1 cellular context compared by ENCODE assay signal in genomic region chrX:47129157-47129878, GRCh38.
A peak's percentile ranks its signal among the peaks of the same experiment; 100 is the strongest.
TF ChIP-seq lines count a peak whose summit lies in the region.

No MANE protein-coding gene starts in this region.

TF ChIP-seq in GM12878, 131 proteins besides CTCF, POLR2A, EP300 and RAD21 (continued from another document and continues in another):
- TF ChIP-seq NR2C2 (IDR thresholded peaks at IDR 0.05; ENCODE audit: borderline replicate concordance, control insufficient read depth, insufficient read length, low read depth) (no peak), FOXM1 (IDR thresholded peaks at IDR 0.05; ENCODE audit: low read depth, low read length) (no peak), JUND (IDR thresholded peaks at IDR 0.05; ENCODE audit: low read depth, low read length) (no peak), REST (IDR thresholded peaks at IDR 0.05; ENCODE audit: low read depth, low read length) (no peak; the same call in 1 of the 2 replicates), ELK1 (IDR thresholded peaks at IDR 0.05; ENCODE audit: low read depth, low read length) (no peak), POLR2AphosphoS2 (IDR thresholded peaks at IDR 0.05; ENCODE audit: low read depth, low read length) (no peak), ZNF274 (IDR thresholded peaks at IDR 0.05; ENCODE audit: insufficient read depth, insufficient read length) (no peak), FOXK2 (IDR thresholded peaks at IDR 0.05) (no peak), CBX5 (IDR thresholded peaks at IDR 0.05; ENCODE audit: low read depth) (no peak), MTA3 (IDR thresholded peaks at IDR 0.05; ENCODE audit: borderline replicate concordance, low read length) (no peak), MYB (IDR thresholded peaks at IDR 0.05; ENCODE audit: borderline replicate concordance, low read depth, low read length) (no peak), RBBP5 (conservative IDR thresholded peaks at IDR 0.05) (no peak), E4F1 (IDR thresholded peaks at IDR 0.05; ENCODE audit: borderline replicate concordance, partially characterized antibody) (peak; percentile 27), CBFB (IDR thresholded peaks at IDR 0.05; ENCODE audit: low read depth) (0 out of 2 replicates have a peak, but pooled peaks have one; percentile 29), IKZF1 (conservative IDR thresholded peaks at IDR 0.05) (peak; percentile 28; the same call in 1 of the 2 replicates), SMAD5 (IDR thresholded peaks at IDR 0.05; ENCODE audit: low read depth) (no peak), BMI1 (IDR thresholded peaks at IDR 0.05; ENCODE audit: borderline replicate concordance) (no peak), ZNF207 (IDR thresholded peaks at IDR 0.05; ENCODE audit: borderline replicate concordance) (peak; percentile 40; the same call in 1 of the 2 replicates), SUPT20H (IDR thresholded peaks at IDR 0.05; ENCODE audit: borderline replicate concordance, control insufficient read depth, low read depth, low read length) (no peak), MAX (IDR thresholded peaks at IDR 0.05; ENCODE audit: low read depth, low read length) (no peak; the same call in 1 of the 2 replicates), RUNX3 (IDR thresholded peaks at IDR 0.05; ENCODE audit: low read length) (0 out of 2 replicates have a peak, but pooled peaks have one; percentile 7), ZBTB40 (IDR thresholded peaks at IDR 0.05; ENCODE audit: borderline replicate concordance) (peak; percentile 72; the same call in 1 of the 2 replicates), KAT2A (conservative IDR thresholded peaks at IDR 0.05; ENCODE audit: control insufficient read depth, low read depth, low read length) (no peak), GABPA (IDR thresholded peaks at IDR 0.05; ENCODE audit: low read depth) (peak; percentile 68; the same call in 1 of the 2 replicates), PBX3 (IDR thresholded peaks at IDR 0.05; ENCODE audit: insufficient replicate concordance, low read depth, low read length) (peak; percentile 98), IRF4 (IDR thresholded peaks at IDR 0.05; ENCODE audit: low read depth, low read length) (no peak), IRF3 (IDR thresholded peaks at IDR 0.05) (peak; percentile 89), SMAD1 (IDR thresholded peaks at IDR 0.05; ENCODE audit: low read depth, partially characterized antibody) (peak; percentile 50), ZSCAN29 (IDR thresholded peaks at IDR 0.05) (no peak), BCL11A (IDR thresholded peaks at IDR 0.05; ENCODE audit: low read depth, low read length) (no peak), MLLT1 (IDR thresholded peaks at IDR 0.05) (no peak), RAD51 (IDR thresholded peaks at IDR 0.05) (no peak), SMC3 (IDR thresholded peaks at IDR 0.05; ENCODE audit: borderline replicate concordance, low read length) (no peak), MXI1 (IDR thresholded peaks at IDR 0.05; ENCODE audit: low read depth, low read length) (no peak), ATF7 (IDR thresholded peaks at IDR 0.05; ENCODE audit: low read depth) (peak; percentile 60), RELA (IDR thresholded peaks at IDR 0.05; ENCODE audit: borderline replicate concordance, partially characterized antibody) (no peak), ATF2 (IDR thresholded peaks at IDR 0.05; ENCODE audit: low read length) (no peak), BACH1 (IDR thresholded peaks at IDR 0.05; ENCODE audit: borderline replicate concordance) (no peak), SP1 (IDR thresholded peaks at IDR 0.05; ENCODE audit: low read depth, low read length) (peak; percentile 99), RELB (IDR thresholded peaks at IDR 0.05; ENCODE audit: low read depth) (peak; percentile 37; the same call in 1 of the 2 replicates), GATAD2B (conservative IDR thresholded peaks at IDR 0.05; ENCODE audit: low read depth) (no peak), RFX5 (IDR thresholded peaks at IDR 0.05; ENCODE audit: low read depth, low read length) (peak; percentile 75), POU2F2 (IDR thresholded peaks at IDR 0.05; ENCODE audit: borderline replicate concordance, low read depth, low read length) (peak; percentile 49; the same call in 1 of the 3 replicates), MEF2B (IDR thresholded peaks at IDR 0.05; ENCODE audit: partially characterized antibody, poor library complexity, severe bottlenecking) (no peak), SREBF2 (IDR thresholded peaks at IDR 0.05; ENCODE audit: low read length) (no peak), SIX5 (IDR thresholded peaks at IDR 0.05; ENCODE audit: low read depth, low read length, severe bottlenecking) (no peak)
